In the genomic region with DNA sequence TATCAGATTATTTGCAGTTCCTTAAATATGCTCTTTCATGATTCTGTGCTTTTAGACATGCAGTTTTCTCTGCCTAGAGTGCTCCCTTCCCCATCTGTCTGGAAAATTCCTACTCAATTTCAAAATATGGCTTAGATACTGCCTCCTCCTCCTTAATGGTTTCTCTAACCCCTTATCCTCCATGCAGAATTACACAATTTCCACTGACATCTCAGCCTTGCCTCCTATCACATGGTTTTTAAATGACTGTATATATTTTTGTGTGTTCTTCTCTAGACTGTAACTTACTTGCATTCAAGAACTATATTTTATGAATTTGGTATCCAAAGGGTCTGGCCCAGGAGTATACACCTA, we compare ENCODE assay signal across 20 cellular contexts.
A peak's percentile ranks its signal among the peaks of the same experiment; 100 is the strongest.
DNase-seq lines count a peak whose midpoint lies in the region; FAIRE-seq and TF ChIP-seq lines count a peak whose summit lies in the region.
"Had no signal": no experiment of that assay in that cellular context is flagged by ENCODE, and none has a peak within 500 bp of the region (broad histone marks: within the 10 kb centered on the region; RNA-seq: fewer than 3 reads in every experiment).

No MANE protein-coding gene starts in this region.

- H3K27ac ChIP-seq in ACC112 (ENCODE audit: low read depth, low read length) (peak overlapping the region; percentile 99), mesenchymal stem cell (ENCODE audit: low read length, poor library complexity, severe bottlenecking) (no peak overlapping the region), kidney (ENCODE audit: low read depth in 2 of 2, low read length in 2 of 2) (no peak overlapping the region), neuronal stem cell (replicated peaks; ENCODE audit: low read length) (no peak overlapping the region)
- H3K27ac ChIP-seq: heart left ventricle, WERI-Rb-1 had no signal

- H3K27me3 ChIP-seq in ACC112 (ENCODE audit: insufficient read depth, low read length), result no peaks in the 10 kb centered on the region
- no peaks in the 10 kb centered on the region for H3K27me3 ChIP-seq in mesenchymal stem cell (ENCODE audit: control insufficient read depth in 1 of 2, insufficient read depth in 1 of 2, low read length in 2 of 2)
- H3K27me3 ChIP-seq in neuronal stem cell (ENCODE audit: control insufficient read depth in 3 of 3, insufficient read depth in 3 of 3, low read depth in 1 of 3, low read length in 3 of 3), result no peaks in the 10 kb centered on the region
- H3K27me3 ChIP-seq: heart left ventricle, MG63 had no signal

- no peak overlapping the region for H3K14ac ChIP-seq in mesenchymal stem cell (ENCODE audit: low read length in 2 of 2)
- H3K14ac ChIP-seq in neuronal stem cell (ENCODE audit: low read length), result no peak overlapping the region

- H3K4ac ChIP-seq in mesenchymal stem cell (ENCODE audit: low read depth in 1 of 2, low read length in 2 of 2) (no peak overlapping the region), neuronal stem cell (ENCODE audit: low read length) (no peak overlapping the region)

- H3K4me2 ChIP-seq in mesenchymal stem cell (ENCODE audit: low read length, poor library complexity, severe bottlenecking) (no peak overlapping the region), neuronal stem cell (ENCODE audit: insufficient read depth, low read length, poor library complexity, severe bottlenecking) (no peak overlapping the region)

- H2BK15ac ChIP-seq in mesenchymal stem cell (ENCODE audit: low read depth, poor library complexity, severe bottlenecking), result no peak overlapping the region
- no peak overlapping the region for H2BK15ac ChIP-seq in neuronal stem cell (ENCODE audit: low read length)

- H3K79me2 ChIP-seq in ACC112 (ENCODE audit: control insufficient read depth, insufficient read depth, low read length, unreplicated experiment), result peaks cover 18% of the 10 kb centered on the region

- H3K9ac ChIP-seq in mesenchymal stem cell (ENCODE audit: low read length) (peak overlapping the region; percentile 91), kidney (ENCODE audit: low read length in 2 of 2) (no peak overlapping the region), neuronal stem cell (ENCODE audit: low read depth, low read length, poor library complexity) (no peak overlapping the region)

- intact Hi-C loops in kidney (cut with DNase I), result no loop called here

- H3K79me1 ChIP-seq in mesenchymal stem cell (replicated peaks; ENCODE audit: low read length, poor library complexity, severe bottlenecking) (peaks cover 6% of the 10 kb centered on the region), neuronal stem cell (ENCODE audit: low read depth, low read length) (no peaks in the 10 kb centered on the region)

- H3K9me3 ChIP-seq in mesenchymal stem cell (ENCODE audit: control insufficient read depth, low read length) (peaks cover 4% of the 10 kb centered on the region), kidney (ENCODE audit: control insufficient read depth in 1 of 2, low read length in 2 of 2) (no peaks in the 10 kb centered on the region), neuronal stem cell (replicated peaks in 1 of 2; ENCODE audit: control insufficient read depth in 2 of 2, insufficient read depth in 1 of 2, low read depth in 1 of 2, low read length in 2 of 2) (no peaks in the 10 kb centered on the region)
- H3K9me3 ChIP-seq: heart left ventricle, MG63 had no signal

- H3K18ac ChIP-seq in mesenchymal stem cell (ENCODE audit: low read depth in 1 of 2, low read length in 2 of 2) (peak overlapping the region in 1 of 2 experiments; percentile 9), neuronal stem cell (ENCODE audit: low read length) (no peak overlapping the region)

- no peak overlapping the region for H2AK5ac ChIP-seq in mesenchymal stem cell (ENCODE audit: low read length, severe bottlenecking)
- no peak overlapping the region for H2AK5ac ChIP-seq in neuronal stem cell (ENCODE audit: low read depth, low read length)

- H2BK12ac ChIP-seq in mesenchymal stem cell (ENCODE audit: low read length in 2 of 2) (no peak overlapping the region), neuronal stem cell (ENCODE audit: low read length) (no peak overlapping the region)

- peaks cover 61% of the 10 kb centered on the region for H3K4me1 ChIP-seq in ACC112 (ENCODE audit: control insufficient read depth, insufficient read depth, low read length, unreplicated experiment)
- H3K4me1 ChIP-seq in mesenchymal stem cell (ENCODE audit: control insufficient read depth, insufficient read depth, low read depth, low read length), result no peaks in the 10 kb centered on the region
- H3K4me1 ChIP-seq in kidney (ENCODE audit: control insufficient read depth in 1 of 2, insufficient read depth in 1 of 2, low read depth in 1 of 2, low read length in 2 of 2), result peaks cover 0 to 2% of the 10 kb centered on the region in 2 donors
- H3K4me1 ChIP-seq in neuronal stem cell (ENCODE audit: control insufficient read depth in 2 of 2, insufficient read depth in 1 of 2, low read depth in 1 of 2, low read length in 2 of 2), result no peaks in the 10 kb centered on the region

- no peak overlapping the region for H4K8ac ChIP-seq in mesenchymal stem cell (ENCODE audit: low read length)
- H4K8ac ChIP-seq in neuronal stem cell (ENCODE audit: low read depth, low read length), result no peak overlapping the region

- peak overlapping the region; percentile 56 for H3K4me3 ChIP-seq in ACC112 (ENCODE audit: low read depth, low read length)
- H3K4me3 ChIP-seq in choroid plexus epithelial cell (ENCODE audit: low read depth, low read length), result no peak overlapping the region
- peak overlapping the region in 1 of 2 experiments; percentile 64 for H3K4me3 ChIP-seq in mesenchymal stem cell (ENCODE audit: insufficient read depth in 1 of 2, low read depth in 1 of 2, low read length in 2 of 2)
- H3K4me3 ChIP-seq in kidney (ENCODE audit: low read length in 2 of 2), result no peak overlapping the region
- no peak overlapping the region for H3K4me3 ChIP-seq in neuronal stem cell (ENCODE audit: low read length in 2 of 2)
- H3K4me3 ChIP-seq: lung, MG63 had no signal

- H2AFZ ChIP-seq in ACC112 (ENCODE audit: low read length, unreplicated experiment) (peak overlapping the region; percentile 75), mesenchymal stem cell (ENCODE audit: low read depth, low read length) (no peak overlapping the region), neuronal stem cell (ENCODE audit: low read length) (no peak overlapping the region)

- DNase-seq in MV-4-11 (lab: John Stamatoyannopoulos, UW) (peak; percentile 21), choroid plexus epithelial cell (ENCODE audit: low read depth) (peak; percentile 26), mesenchymal stem cell (peak; percentile 16), kidney (no peak), glomerular visceral epithelial cell (ENCODE audit: extremely low spot score) (no peak), neuronal stem cell (ENCODE audit: low spot score) (no peak)
- DNase-seq in NK-92 treated with Interleukin-12 subunit alpha and Interleukin-12 subunit beta, amount 100 ng/mL, for 24 hours (lab: John Stamatoyannopoulos, UW), result no peak
- DNase-seq: activated CD4-positive, alpha-beta T cell treated with anti-CD3 and anti-CD28 coated beads, Interleukin-2, amount 50 U/mL, for 48 hours; activated gamma-delta T cell treated with Interleukin-2 at 50 U/mL for 16 hours; amniotic stem cell; effector CD8-positive, alpha-beta T cell; heart left ventricle; MG63; NCI-H187; NCI-H226; stimulated activated CD4-positive, alpha-beta T cell treated with anti-CD3 and anti-CD28 coated beads, Interleukin-4, amount 100 ng/mL, for 24 hours; stimulated activated naive CD8-positive, alpha-beta T cell treated with anti-CD3 and anti-CD28 coated beads, Interleukin-15, amount 100 ng/mL, for 72 hours had no signal

- H4K91ac ChIP-seq in mesenchymal stem cell (ENCODE audit: low read length) (no peak overlapping the region), neuronal stem cell (ENCODE audit: low read depth, low read length, poor library complexity) (no peak overlapping the region)

- H3K23ac ChIP-seq in mesenchymal stem cell (ENCODE audit: low read length in 2 of 2), result no peak overlapping the region
- no peak overlapping the region for H3K23ac ChIP-seq in neuronal stem cell (ENCODE audit: low read depth, low read length, poor library complexity)

- H2BK5ac ChIP-seq in mesenchymal stem cell (ENCODE audit: low read depth, low read length, poor library complexity, severe bottlenecking) (no peak overlapping the region), neuronal stem cell (ENCODE audit: low read length) (no peak overlapping the region)

- TF ChIP-seq CTCF in choroid plexus epithelial cell (conservative IDR thresholded peaks at IDR 0.05; ENCODE audit: low read depth, low read length) (no peak), kidney (IDR thresholded peaks at IDR 0.05; ENCODE audit: borderline replicate concordance, extremely low read depth, insufficient read depth) (no peak)

- H3K36me3 ChIP-seq in ACC112 (ENCODE audit: insufficient read depth, low read length) (peaks cover 8% of the 10 kb centered on the region; the same call in 1 of the 2 replicates), mesenchymal stem cell (ENCODE audit: control insufficient read depth in 1 of 2, insufficient read depth in 2 of 2, low read depth in 1 of 2, low read length in 2 of 2) (peaks cover 0 to 6% of the 10 kb centered on the region in 2 experiments), kidney (ENCODE audit: control insufficient read depth in 1 of 2, insufficient read depth in 2 of 2, low read length in 2 of 2) (no peaks in the 10 kb centered on the region), neuronal stem cell (replicated peaks in 1 of 2; ENCODE audit: control insufficient read depth in 2 of 2, insufficient read depth in 2 of 2, low read length in 2 of 2) (no peaks in the 10 kb centered on the region)
- H3K36me3 ChIP-seq: heart left ventricle, MG63 had no signal

- FAIRE-seq in kidney (lab: Jason Lieb, UNC), result no peak

- H2BK120ac ChIP-seq in mesenchymal stem cell (ENCODE audit: low read depth, low read length), result no peak overlapping the region
- H2BK120ac ChIP-seq in neuronal stem cell (ENCODE audit: low read depth, low read length), result no peak overlapping the region

Comparison
In these comparisons a context has a peak if more than half of its experiments do, and no peak if none do; other contexts are left out.
1. DNase-seq: peak in MV-4-11 (single experiment), choroid plexus epithelial cell (single experiment) and mesenchymal stem cell (single experiment); none in kidney (single experiment), glomerular visceral epithelial cell (single experiment), neuronal stem cell (single experiment) and NK-92 treated with Interleukin-12 subunit alpha and Interleukin-12 subunit beta, amount 100 ng/mL, for 24 hours (single experiment).